In the genomic region with DNA sequence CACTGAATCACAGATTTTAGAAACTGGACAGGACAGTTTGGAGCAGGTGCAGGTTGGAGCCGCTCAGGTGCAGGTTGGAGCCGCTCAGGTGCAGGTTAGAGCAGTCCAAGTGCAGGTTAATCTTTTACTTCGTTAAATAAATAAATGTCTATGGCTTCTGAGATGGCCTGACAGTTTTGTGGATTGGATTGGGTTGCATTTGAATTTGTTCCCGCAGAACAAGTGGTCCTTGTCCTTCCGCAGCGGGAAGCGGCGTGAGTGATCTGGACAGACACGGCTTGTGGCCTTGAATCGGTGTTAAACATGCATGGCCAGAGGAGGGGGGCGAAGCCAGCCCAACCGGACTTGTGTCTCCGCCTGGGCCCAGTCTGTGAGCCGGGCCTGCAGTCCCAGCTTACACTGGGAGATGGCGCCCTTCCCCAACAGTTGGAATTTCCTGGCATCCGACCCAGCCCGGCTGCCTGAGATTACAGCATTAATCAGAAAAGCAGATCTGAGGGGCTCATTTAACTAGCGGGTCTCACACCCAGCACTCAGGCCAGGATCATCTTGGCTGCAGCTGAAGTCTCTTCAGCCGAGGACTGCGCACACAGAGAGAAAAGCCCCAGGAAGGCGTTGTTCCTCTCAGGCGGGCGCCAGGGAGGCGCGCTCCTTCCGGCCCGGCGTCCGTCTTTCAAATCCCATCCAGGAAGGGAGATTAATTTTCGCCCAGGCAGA, we compare ENCODE assay signal across 8 cellular contexts. TPM values are rescaled to one million over a fixed set of nuclear protein-coding genes. Genes with fewer than 3 reads are reported as not detected.
A peak's percentile ranks its signal among the peaks of the same experiment; 100 is the strongest.
DNase-seq lines count a peak whose midpoint lies in the region; ATAC-seq, FAIRE-seq and TF ChIP-seq lines count a peak whose summit lies in the region.

No MANE protein-coding gene starts in this region.

- WGBS in endodermal cell (ENCODE audit: insufficient coverage in 1 of 2, insufficient read length in 1 of 2), 2 experiments = 29% methylated on average over 25 to 30 of the region's 30 CpGs
- WGBS in mesenchymal stem cell = 9% methylated on average over 30 of the region's 30 CpGs

- no peak overlapping the region for H3K4ac ChIP-seq in mesenchymal stem cell (ENCODE audit: low read depth in 1 of 2, low read length in 2 of 2)

- H3K27ac Mint-ChIP-seq in endodermal cell = no peak overlapping the region
- H3K27ac Mint-ChIP-seq in stimulated activated naive B cell treated with anti-CD40 and anti-IgM and Interleukin-4, amounts not matched to agents 10 μg/mL and 1 μg/mL and 100 μg/mL, for 72 hours = peak overlapping the region; percentile 78

- H3K27me3 Mint-ChIP-seq in endodermal cell (ENCODE audit: insufficient read depth) = peaks cover 53% of the 10 kb centered on the region
- peaks cover 50 to 64% of the 10 kb centered on the region in 2 donors for H3K27me3 Mint-ChIP-seq in stimulated activated naive B cell treated with anti-CD40 and anti-IgM and Interleukin-4, amounts not matched to agents 10 μg/mL and 1 μg/mL and 100 μg/mL, for 72 hours

- no peak overlapping the region for H2AFZ ChIP-seq in mesenchymal stem cell (ENCODE audit: low read depth, low read length)

- H3K79me1 ChIP-seq in mesenchymal stem cell (replicated peaks; ENCODE audit: low read length, poor library complexity, severe bottlenecking) = no peaks in the 10 kb centered on the region

- no peak overlapping the region for H3K14ac ChIP-seq in mesenchymal stem cell (ENCODE audit: low read length in 2 of 2)

- peak; percentile 99 for TF ChIP-seq CTCF in endodermal cell (conservative IDR thresholded peaks at IDR 0.05)

- no peak overlapping the region for H3K4me3 ChIP-seq in endodermal cell (ENCODE audit: low read length)
- peak overlapping the region in 1 of 2 experiments; percentile 74 for H3K4me3 ChIP-seq in mesenchymal stem cell (ENCODE audit: insufficient read depth in 1 of 2, low read depth in 1 of 2, low read length in 2 of 2)

- H3K4me3 Mint-ChIP-seq in endodermal cell = peak overlapping the region; percentile 41
- H3K4me3 Mint-ChIP-seq in stimulated activated naive B cell treated with anti-CD40 and anti-IgM and Interleukin-4, amounts not matched to agents 10 μg/mL and 1 μg/mL and 100 μg/mL, for 72 hours = peak overlapping the region in 1 of 2 donors; percentile 42

- peaks cover 3% of the 10 kb centered on the region for H3K4me1 ChIP-seq in endodermal cell (ENCODE audit: control insufficient read depth, insufficient read depth, low read length)
- peaks cover 10% of the 10 kb centered on the region for H3K4me1 ChIP-seq in mesenchymal stem cell (ENCODE audit: control insufficient read depth, insufficient read depth, low read depth, low read length)

- no peak overlapping the region for H3K18ac ChIP-seq in mesenchymal stem cell (ENCODE audit: low read depth in 1 of 2, low read length in 2 of 2)

- no peak overlapping the region for H2BK5ac ChIP-seq in mesenchymal stem cell (ENCODE audit: low read depth, low read length, poor library complexity, severe bottlenecking)

- H3K9ac ChIP-seq in endodermal cell (ENCODE audit: extremely low read depth, low read length, poor library complexity, severe bottlenecking) (no peak overlapping the region), mesenchymal stem cell (ENCODE audit: low read length) (peak overlapping the region; percentile 67)

- H3K9me3 Mint-ChIP-seq in endodermal cell = no peaks in the 10 kb centered on the region
- no peaks in the 10 kb centered on the region for H3K9me3 Mint-ChIP-seq in stimulated activated naive B cell treated with anti-CD40 and anti-IgM and Interleukin-4, amounts not matched to agents 10 μg/mL and 1 μg/mL and 100 μg/mL, for 72 hours

- H2BK120ac ChIP-seq in mesenchymal stem cell (ENCODE audit: low read depth, low read length) = no peak overlapping the region

- no peak overlapping the region for H4K8ac ChIP-seq in mesenchymal stem cell (ENCODE audit: low read length)

- H3K36me3 ChIP-seq in endodermal cell (ENCODE audit: control insufficient read depth, insufficient read depth, low read length) (no peaks in the 10 kb centered on the region), mesenchymal stem cell (ENCODE audit: control insufficient read depth in 1 of 2, insufficient read depth in 2 of 2, low read depth in 1 of 2, low read length in 2 of 2) (no peaks in the 10 kb centered on the region)

- no peak overlapping the region for H4K91ac ChIP-seq in mesenchymal stem cell (ENCODE audit: low read length)

- H3K27me3 ChIP-seq in endodermal cell (ENCODE audit: control insufficient read depth, insufficient read depth, low read length, poor library complexity, severe bottlenecking) (peaks cover 37% of the 10 kb centered on the region), mesenchymal stem cell (ENCODE audit: control insufficient read depth in 1 of 2, insufficient read depth in 1 of 2, low read length in 2 of 2) (peaks cover 53 to 66% of the 10 kb centered on the region in 2 experiments)

- H3K4me1 Mint-ChIP-seq in endodermal cell = peaks cover 10% of the 10 kb centered on the region
- H3K4me1 Mint-ChIP-seq in stimulated activated naive B cell treated with anti-CD40 and anti-IgM and Interleukin-4, amounts not matched to agents 10 μg/mL and 1 μg/mL and 100 μg/mL, for 72 hours = peaks cover 5 to 7% of the 10 kb centered on the region in 2 donors

- H3K9me3 ChIP-seq in endodermal cell (ENCODE audit: control insufficient read depth, low read length) = no peaks in the 10 kb centered on the region
- no peaks in the 10 kb centered on the region for H3K9me3 ChIP-seq in mesenchymal stem cell (ENCODE audit: control insufficient read depth, low read length)

- no peak overlapping the region for H3K23ac ChIP-seq in mesenchymal stem cell (ENCODE audit: low read length in 2 of 2)

- DNase-seq in ELR (ENCODE audit: low read depth) = peak; percentile 53
- peak; percentile 8 for DNase-seq in LHCN-M2 (ENCODE audit: low read depth)
- DNase-seq in SW480 (ENCODE audit: low spot score) = peak; percentile 53
- peak; percentile 98 for DNase-seq in endodermal cell
- DNase-seq in mesenchymal stem cell = peak; percentile 48
- DNase-seq in stimulated activated naive B cell treated with anti-CD40 and anti-IgM and Interleukin-4, amounts not matched to agents 10 μg/mL and 1 μg/mL and 100 μg/mL, for 72 hours = peak; percentile 31
- DNase-seq in GM12892 (ENCODE audit: insufficient read length) = no peak

- H3K4me2 ChIP-seq in mesenchymal stem cell (ENCODE audit: low read length, poor library complexity, severe bottlenecking) = no peak overlapping the region

- peak; percentile 56 to 71 for ATAC-seq in stimulated activated naive B cell treated with anti-CD40 and anti-IgM and Interleukin-4, amounts not matched to agents 10 μg/mL and 1 μg/mL and 100 μg/mL, for 72 hours (replicated peaks)
- ATAC-seq in GM19397 (IDR thresholded peaks at IDR 0.05; ENCODE audit: unreplicated experiment) = no peak

- H2BK12ac ChIP-seq in mesenchymal stem cell (ENCODE audit: low read length in 2 of 2) = no peak overlapping the region

- no peaks in the 10 kb centered on the region for H3K36me3 Mint-ChIP-seq in endodermal cell (ENCODE audit: low read depth)
- H3K36me3 Mint-ChIP-seq in stimulated activated naive B cell treated with anti-CD40 and anti-IgM and Interleukin-4, amounts not matched to agents 10 μg/mL and 1 μg/mL and 100 μg/mL, for 72 hours = no peaks in the 10 kb centered on the region

- no peak for FAIRE-seq in GM12892 (lab: Jason Lieb, UNC)

- no peak for TF ChIP-seq POLR2A in GM12892 (IDR thresholded peaks at IDR 0.05; ENCODE audit: low read depth, low read length)

- H3K27ac ChIP-seq in endodermal cell (ENCODE audit: low read depth, low read length) = no peak overlapping the region
- no peak overlapping the region for H3K27ac ChIP-seq in mesenchymal stem cell (ENCODE audit: low read length, poor library complexity, severe bottlenecking)

- no peak overlapping the region for H2AK5ac ChIP-seq in mesenchymal stem cell (ENCODE audit: low read length, severe bottlenecking)

- H2BK15ac ChIP-seq in mesenchymal stem cell (ENCODE audit: low read depth, poor library complexity, severe bottlenecking) = no peak overlapping the region

RNA-seq across cellular contexts. Expression of gene OLFM1, which starts 1.5 kb away (rescaled TPM):
- total RNA-seq in LHCN-M2 (2014; rRNA removed) = not detected in 2 replicates
- not detected for polyA plus RNA-seq in LHCN-M2 (2012)
- 10 to 100 TPM; 11.0 to 23.2 TPM for total RNA-seq in endodermal cell
- 55.6 TPM for polyA plus RNA-seq in endodermal cell (2013, experiment 1 of 2)
- 51.7 TPM for polyA plus RNA-seq in endodermal cell (2013, experiment 2 of 2)
- 0.18 TPM for polyA plus RNA-seq in mesenchymal stem cell (2013, experiment 1 of 2)
- polyA plus RNA-seq in mesenchymal stem cell (2013, experiment 2 of 2) = 0.21 TPM
- polyA plus RNA-seq in GM12892 (2012; ENCODE audit: missing spikeins) = not detected

Comparison
In these comparisons a context has a peak if more than half of its experiments do, and no peak if none do; other contexts are left out.
1. RNA of gene OLFM1, which starts 1.5 kb away (total RNA-seq): 11.0 to 23.2 TPM in endodermal cell; not detected in LHCN-M2; every median in the first group is over 10 times any median in the second.